7 cellular contexts compared by ENCODE assay signal in the genomic region with DNA sequence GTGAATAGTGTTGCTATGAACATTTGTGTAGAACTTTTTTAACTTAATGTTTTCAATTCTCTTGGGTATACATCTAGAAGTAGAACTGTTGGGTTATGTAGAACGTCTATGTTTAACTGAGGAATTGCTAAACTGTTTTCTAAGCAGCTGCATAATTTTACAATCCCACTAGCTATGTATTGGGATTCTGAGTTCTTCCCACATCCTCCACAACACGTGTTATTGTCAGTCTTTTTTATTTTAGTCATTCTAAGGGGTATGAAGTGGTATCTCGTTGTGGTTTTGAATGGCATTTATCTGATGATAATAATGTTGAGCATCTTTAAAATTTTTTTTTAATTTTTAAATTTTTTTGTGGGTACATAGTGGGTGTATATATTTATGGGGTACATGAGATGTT.
"Had no signal": no experiment of that assay in that cellular context is flagged by ENCODE, and none has a peak within 500 bp of the region (broad histone marks: within the 10 kb centered on the region; RNA-seq: fewer than 3 reads in every experiment).

No MANE protein-coding gene starts in this region.

- FAIRE-seq: HepG2 had no signal

- H2AFZ ChIP-seq: GM23338 had no signal

- H3K9me3 ChIP-seq: HAP-1 had no signal

- H3K4me1 ChIP-seq: HAP-1 had no signal

- H3K4me3 ChIP-seq: GM23338, HAP-1 had no signal

- H3K4me2 ChIP-seq: GM23338 had no signal

- H3K36me3 ChIP-seq: HAP-1 had no signal

- DNase-seq: H7, HFFc6, KBM-7 had no signal

- H3K27ac ChIP-seq: HL-60 had no signal
